31 cellular contexts compared by ENCODE assay signal in the genomic region with DNA sequence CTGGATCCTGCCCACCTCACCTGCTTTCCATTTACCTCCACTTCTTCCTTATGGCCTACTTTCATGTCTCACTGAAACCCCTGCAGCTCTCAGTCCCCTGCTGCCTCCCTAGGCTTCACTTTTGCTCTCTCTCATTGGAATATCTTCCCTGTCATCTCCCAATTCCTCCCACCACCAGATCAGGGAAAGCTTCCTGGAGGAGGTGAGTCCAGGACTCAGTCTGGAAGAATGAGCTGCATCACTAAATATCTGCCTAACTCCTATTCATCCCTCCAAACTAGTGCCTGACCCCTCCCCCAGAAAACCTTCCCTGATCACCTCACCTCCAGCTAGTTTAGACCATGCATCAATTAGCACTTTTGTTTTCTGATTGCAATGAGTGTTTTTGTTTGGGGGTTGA.
"Had no signal": no experiment of that assay in that cellular context is flagged by ENCODE, and none has a peak within 500 bp of the region (broad histone marks: within the 10 kb centered on the region; RNA-seq: fewer than 3 reads in every experiment).

No MANE protein-coding gene starts in this region.

- H2AFZ ChIP-seq: parathyroid adenoma had no signal

- H3K79me2 ChIP-seq: parathyroid adenoma had no signal

- H3K36me3 Mint-ChIP-seq: naive B cell; naive thymus-derived CD8-positive, alpha-beta T cell; natural killer cell treated with Interleukin-12 subunit alpha and Interleukin-12 subunit beta and Interleukin-15 and Interleukin-18, amount 100 ng/mL, for 72 hours; stimulated activated effector memory CD8-positive, alpha-beta T cell treated with anti-CD3 and anti-CD28 coated beads, Interleukin-12 subunit alpha, Interleukin-12 subunit beta, amount 100 ng/mL, for 72 hours had no signal

- H3K9me3 Mint-ChIP-seq: naive B cell; naive thymus-derived CD8-positive, alpha-beta T cell; natural killer cell treated with Interleukin-12 subunit alpha and Interleukin-12 subunit beta and Interleukin-15 and Interleukin-18, amount 100 ng/mL, for 72 hours; nephron progenitor cell; neural crest cell; stimulated activated effector memory CD8-positive, alpha-beta T cell treated with anti-CD3 and anti-CD28 coated beads, Interleukin-12 subunit alpha, Interleukin-12 subunit beta, amount 100 ng/mL, for 72 hours; stimulated activated naive CD8-positive, alpha-beta T cell treated with anti-CD3 and anti-CD28 coated beads, Interleukin-15, amount 100 ng/mL, for 72 hours had no signal

- H3K27me3 ChIP-seq: ovary, right lobe of liver, sigmoid colon, testis, tibial nerve, upper lobe of right lung, uterus had no signal

- H3K9ac ChIP-seq: parathyroid adenoma had no signal

- H3K27ac ChIP-seq: neutrophil, ovary, parathyroid adenoma, psoas muscle, right lobe of liver, sigmoid colon, suprapubic skin, testis, tibial nerve, upper lobe of right lung, uterus had no signal

- FAIRE-seq: small intestine had no signal

- H3K27ac Mint-ChIP-seq: naive thymus-derived CD8-positive, alpha-beta T cell; natural killer cell treated with Interleukin-12 subunit alpha and Interleukin-12 subunit beta and Interleukin-15 and Interleukin-18, amount 100 ng/mL, for 72 hours; nephron progenitor cell; progenitor cell of endocrine pancreas; stimulated activated effector memory CD8-positive, alpha-beta T cell treated with anti-CD3 and anti-CD28 coated beads, Interleukin-12 subunit alpha, Interleukin-12 subunit beta, amount 100 ng/mL, for 72 hours had no signal

- H3K4me3 Mint-ChIP-seq: naive B cell; naive thymus-derived CD8-positive, alpha-beta T cell; natural killer cell treated with Interleukin-12 subunit alpha and Interleukin-12 subunit beta and Interleukin-15 and Interleukin-18, amount 100 ng/mL, for 72 hours; nephron progenitor cell; neural crest cell; stimulated activated effector memory CD8-positive, alpha-beta T cell treated with anti-CD3 and anti-CD28 coated beads, Interleukin-12 subunit alpha, Interleukin-12 subunit beta, amount 100 ng/mL, for 72 hours; stimulated activated naive CD8-positive, alpha-beta T cell treated with anti-CD3 and anti-CD28 coated beads, Interleukin-15, amount 100 ng/mL, for 72 hours had no signal

- H3K36me3 ChIP-seq: neutrophil, ovary, right lobe of liver, sigmoid colon, suprapubic skin, tibial nerve, upper lobe of right lung, uterus had no signal

- DNase-seq: naive B cell; naive thymus-derived CD8-positive, alpha-beta T cell; nephron progenitor cell; nucleus accumbens; ovary; posterior cingulate gyrus; psoas muscle; right cardiac atrium; right lobe of liver; sigmoid colon; small intestine; stimulated activated CD4-positive, alpha-beta T cell treated with anti-CD3 and anti-CD28 coated beads, Interleukin-15, amount 100 ng/mL, for 24 hours; stimulated activated CD4-positive, alpha-beta T cell treated with anti-CD3 and anti-CD28 coated beads, Interleukin-2, amount 100 ng/mL, for 24 hours; stimulated activated CD4-positive, alpha-beta T cell treated with anti-CD3 and anti-CD28 coated beads, Interleukin-2, amount 100 ng/mL, for 48 hours; stimulated activated CD4-positive, alpha-beta T cell treated with anti-CD3 and anti-CD28 coated beads, Interleukin-4, amount 100 ng/mL, for 24 hours; stimulated activated naive CD4-positive, alpha-beta T cell; stimulated activated naive CD8-positive, alpha-beta T cell treated with anti-CD3 and anti-CD28 coated beads, Interleukin-15, amount 100 ng/mL, for 72 hours; stimulated activated naive CD8-positive, alpha-beta T cell treated with anti-CD3 and anti-CD28 coated beads, Interleukin-15, Interleukin-2, amounts not matched to agents 100 U/mL and 50 U/mL, for 24 hours; substantia nigra; testis; trophoblast cell; upper lobe of right lung; uterus had no signal

- H3K9me3 ChIP-seq: neutrophil, ovary, psoas muscle, right lobe of liver, sigmoid colon, suprapubic skin, testis, tibial nerve, upper lobe of right lung, uterus had no signal

- H3K4me1 ChIP-seq: parathyroid adenoma, psoas muscle, right lobe of liver, sigmoid colon, suprapubic skin, testis, tibial nerve, upper lobe of right lung, uterus had no signal

- ATAC-seq: naive thymus-derived CD8-positive, alpha-beta T cell; natural killer cell treated with Interleukin-12 subunit alpha and Interleukin-12 subunit beta and Interleukin-15 and Interleukin-18, amount 100 ng/mL, for 72 hours; psoas muscle; right cardiac atrium; right lobe of liver; stimulated activated effector memory CD8-positive, alpha-beta T cell treated with anti-CD3 and anti-CD28 coated beads, Interleukin-12 subunit alpha, Interleukin-12 subunit beta, amount 100 ng/mL, for 72 hours; stimulated activated naive CD8-positive, alpha-beta T cell treated with anti-CD3 and anti-CD28 coated beads, Interleukin-15, amount 100 ng/mL, for 72 hours; stimulated activated naive CD8-positive, alpha-beta T cell treated with anti-CD3 and anti-CD28 coated beads, Interleukin-15, Interleukin-2, amounts not matched to agents 100 U/mL and 50 U/mL, for 24 hours had no signal

- H3K4me1 Mint-ChIP-seq: naive B cell; naive thymus-derived CD8-positive, alpha-beta T cell; neural crest cell; stimulated activated effector memory CD8-positive, alpha-beta T cell treated with anti-CD3 and anti-CD28 coated beads, Interleukin-12 subunit alpha, Interleukin-12 subunit beta, amount 100 ng/mL, for 72 hours; stimulated activated naive CD8-positive, alpha-beta T cell treated with anti-CD3 and anti-CD28 coated beads, Interleukin-15, amount 100 ng/mL, for 72 hours had no signal

- H3K4me3 ChIP-seq: ovary, psoas muscle, right lobe of liver, sigmoid colon, suprapubic skin, testis, tibial nerve, upper lobe of right lung, uterus had no signal
